In the genomic region with DNA sequence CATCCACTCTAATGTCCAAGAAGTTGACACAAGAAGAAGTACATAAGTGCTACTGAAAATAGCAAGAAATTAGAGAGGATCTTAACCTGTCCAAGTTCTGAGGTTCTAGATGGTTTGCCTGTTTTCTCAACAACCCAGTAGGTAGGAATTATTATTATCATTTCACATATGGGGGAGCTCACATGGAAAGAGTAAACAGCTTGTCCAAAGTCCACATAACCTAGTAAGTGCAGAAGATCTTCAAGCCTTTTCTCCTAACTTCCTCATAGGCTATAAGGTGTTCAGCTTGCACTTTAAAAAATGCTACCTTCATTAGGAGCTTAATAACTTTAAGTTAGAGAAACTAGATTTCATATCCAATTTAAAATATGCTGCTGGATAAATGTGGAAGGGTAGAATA, we compare ENCODE assay signal across 1 cellular context.
TF ChIP-seq lines count a peak whose summit lies in the region.

No MANE protein-coding gene starts in this region.

TF ChIP-seq in SK-N-SH treated with all-trans-retinoic acid at 6 μM for 48 hours, 23 proteins besides CTCF, POLR2A, EP300 and RAD21 (continued from another document):
- TF ChIP-seq, protein P1, sequence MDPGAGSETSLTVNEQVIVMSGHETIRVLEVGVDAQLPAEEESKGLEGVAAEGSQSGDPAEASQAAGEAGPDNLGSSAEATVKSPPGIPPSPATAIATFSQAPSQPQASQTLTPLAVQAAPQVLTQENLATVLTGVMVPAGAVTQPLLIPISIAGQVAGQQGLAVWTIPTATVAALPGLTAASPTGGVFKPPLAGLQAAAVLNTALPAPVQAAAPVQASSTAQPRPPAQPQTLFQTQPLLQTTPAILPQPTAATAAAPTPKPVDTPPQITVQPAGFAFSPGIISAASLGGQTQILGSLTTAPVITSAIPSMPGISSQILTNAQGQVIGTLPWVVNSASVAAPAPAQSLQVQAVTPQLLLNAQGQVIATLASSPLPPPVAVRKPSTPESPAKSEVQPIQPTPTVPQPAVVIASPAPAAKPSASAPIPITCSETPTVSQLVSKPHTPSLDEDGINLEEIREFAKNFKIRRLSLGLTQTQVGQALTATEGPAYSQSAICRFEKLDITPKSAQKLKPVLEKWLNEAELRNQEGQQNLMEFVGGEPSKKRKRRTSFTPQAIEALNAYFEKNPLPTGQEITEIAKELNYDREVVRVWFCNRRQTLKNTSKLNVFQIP (CRISPR knock-in tag; IDR thresholded peaks at IDR 0.05; ENCODE audit: borderline replicate concordance, low read depth), result no peak
